11 cellular contexts compared by ENCODE assay signal in the genomic region with DNA sequence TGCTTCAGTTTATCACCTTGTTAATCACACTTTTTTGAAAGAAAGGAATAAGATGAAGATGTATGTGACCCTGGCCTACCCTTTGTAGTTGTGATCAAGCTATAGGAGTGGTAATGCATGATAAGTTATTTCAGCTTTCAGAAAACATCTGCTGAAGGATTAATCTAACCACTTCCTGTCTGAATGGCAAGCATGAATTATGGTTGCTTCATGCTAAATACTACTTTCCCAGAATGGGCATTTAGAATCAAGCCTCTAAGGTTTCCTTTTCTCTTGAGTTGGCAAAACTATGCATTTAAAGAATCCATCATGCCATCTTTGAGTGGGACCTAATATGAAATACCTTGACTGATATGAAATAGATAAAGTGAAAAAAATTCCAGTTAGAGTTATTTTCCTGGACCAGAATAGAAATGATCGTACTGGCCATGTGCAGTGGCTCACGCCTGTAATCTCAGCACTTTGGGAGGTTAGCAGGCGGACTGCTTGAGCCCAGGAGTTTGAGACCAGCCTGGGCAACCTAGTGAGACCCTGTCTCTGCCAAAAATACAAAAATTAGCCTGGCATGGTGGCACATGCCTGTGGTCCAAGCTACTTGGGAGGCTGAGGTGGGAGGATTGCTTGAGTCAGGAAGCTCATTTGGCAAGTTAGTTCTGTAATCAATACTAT. TPM values are rescaled to one million over a fixed set of nuclear protein-coding genes. Genes with fewer than 3 reads are reported as not detected.
DNase-seq lines count a peak whose midpoint lies in the region; ATAC-seq and TF ChIP-seq lines count a peak whose summit lies in the region.
"Had no signal": no experiment of that assay in that cellular context is flagged by ENCODE, and none has a peak within 500 bp of the region (broad histone marks: within the 10 kb centered on the region; RNA-seq: fewer than 3 reads in every experiment).

No MANE protein-coding gene starts in this region.

- no TSS peak for BruUV-seq in PC-9 (replicated peaks; lab: Mats Ljungman, UMichigan)

- H3K27ac Mint-ChIP-seq in activated naive CD4-positive, alpha-beta T cell treated with anti-CD3 and anti-CD28 coated beads, Interleukin-2, amount 10 ng/mL, durations not matched to agents 7 days and 5 days, result peak overlapping the region; percentile 47

- peaks cover 48% of the 10 kb centered on the region for H3K4me1 Mint-ChIP-seq in activated naive CD4-positive, alpha-beta T cell treated with anti-CD3 and anti-CD28 coated beads, Interleukin-2, amount 10 ng/mL, durations not matched to agents 7 days and 5 days

- H3K9me3 ChIP-seq in KOPT-K1 (ENCODE audit: insufficient read depth, low read length, poor library complexity, severe bottlenecking), result no peaks in the 10 kb centered on the region
- H3K9me3 ChIP-seq in spleen, result no peaks in the 10 kb centered on the region
- no peaks in the 10 kb centered on the region for H3K9me3 ChIP-seq in PC-9 (ENCODE audit: insufficient read depth, low read depth)
- H3K9me3 ChIP-seq in breast epithelium, result no peaks in the 10 kb centered on the region
- H3K9me3 ChIP-seq: tibial artery had no signal

- H3K36me3 Mint-ChIP-seq in activated naive CD4-positive, alpha-beta T cell treated with anti-CD3 and anti-CD28 coated beads, Interleukin-2, amount 10 ng/mL, durations not matched to agents 7 days and 5 days, result no peaks in the 10 kb centered on the region

- H3K27me3 ChIP-seq in spleen (replicated peaks in 1 of 7), result no peaks in the 10 kb centered on the region
- no peaks in the 10 kb centered on the region for H3K27me3 ChIP-seq in PC-9 (ENCODE audit: insufficient read depth, low read depth)
- H3K27me3 ChIP-seq in breast epithelium, result no peaks in the 10 kb centered on the region
- H3K27me3 ChIP-seq: brain microvascular endothelial cell, tibial artery had no signal

- TF ChIP-seq POLR2A in spleen (IDR thresholded peaks at IDR 0.05), result no peak
- TF ChIP-seq POLR2A in breast epithelium (IDR thresholded peaks at IDR 0.05), result no peak

- H3K9me3 Mint-ChIP-seq in activated naive CD4-positive, alpha-beta T cell treated with anti-CD3 and anti-CD28 coated beads, Interleukin-2, amount 10 ng/mL, durations not matched to agents 7 days and 5 days, result no peaks in the 10 kb centered on the region

- no peak for ATAC-seq in HG02938 (IDR thresholded peaks at IDR 0.05; ENCODE audit: unreplicated experiment)

- WGBS in spleen, 5 donors, result 62 to 75% (median 69%) methylated on average over 3 of the region's 3 CpGs

- TF ChIP-seq CTCF in VCaP (conservative IDR thresholded peaks at IDR 0.05) (no peak), spleen (IDR thresholded peaks at IDR 0.05 in 8 of 11, conservative IDR thresholded peaks at IDR 0.05 in 3 of 11) (no peak), PC-9 (conservative IDR thresholded peaks at IDR 0.05) (no peak), breast epithelium (IDR thresholded peaks at IDR 0.05) (no peak)

- H2AFZ ChIP-seq in PC-9, result no peak overlapping the region

- intact Hi-C loops in spleen (cut with DNase I; ENCODE audit: low total_unique reads), result loop anchor here (10.0 kb wide), 1 partner anchor 254 kb away; no protein-coding TSS in a partner anchor
- intact Hi-C loops in PC-9 (cut with micrococcal nuclease; ENCODE audit: unreplicated experiment), result loop anchor here (5.0 kb wide), 1 partner anchor 167 kb away; the partner anchor contains the start of gene BMP2K
- intact Hi-C loops in breast epithelium (cut with DNase I; ENCODE audit: low total_unique reads), result loop anchor here (2.0 kb wide), 1 partner anchor 256 kb away; no protein-coding TSS in a partner anchor

- no peaks in the 10 kb centered on the region for H3K36me3 ChIP-seq in KOPT-K1 (ENCODE audit: insufficient read depth, low read length)
- H3K36me3 ChIP-seq in spleen, result peaks cover 0 to 49% (median 0%) of the 10 kb centered on the region in 6 donors
- H3K36me3 ChIP-seq in PC-9 (ENCODE audit: low read depth), result 0 out of 2 replicates have a peak, but pooled peaks cover 2% of the 10 kb centered on the region
- H3K36me3 ChIP-seq in breast epithelium, result no peaks in the 10 kb centered on the region
- H3K36me3 ChIP-seq: brain microvascular endothelial cell had no signal

- H3K4me2 ChIP-seq in PC-9, result no peak overlapping the region

- CTCF ChIA-PET in activated naive CD4-positive, alpha-beta T cell treated with anti-CD3 and anti-CD28 coated beads, Interleukin-2, amount 10 ng/mL, durations not matched to agents 7 days and 5 days (lab: Charles Lee), result interaction anchor here (0.9 to 5.4 kb wide), 6 partner anchors 56 to 342 kb away, joined by 3 to 41 read pairs (median 4); no protein-coding TSS in a partner anchor
- CTCF ChIA-PET in PC-9 (lab: Charles Lee), result no interaction called here

- no peaks in the 10 kb centered on the region for H3K79me2 ChIP-seq in PC-9 (ENCODE audit: low read depth)

- H3K4me3 Mint-ChIP-seq in activated naive CD4-positive, alpha-beta T cell treated with anti-CD3 and anti-CD28 coated beads, Interleukin-2, amount 10 ng/mL, durations not matched to agents 7 days and 5 days, result no peak overlapping the region

- no peak for DNase-seq in activated naive CD4-positive, alpha-beta T cell treated with anti-CD3 and anti-CD28 coated beads, Interleukin-2, amount 10 ng/mL, durations not matched to agents 7 days and 5 days
- no peak for DNase-seq in activated naive CD4-positive, alpha-beta T cell treated with anti-CD3 and anti-CD28 coated beads, Interleukin-2, amount 50 U/mL, for 16 hours
- DNase-seq in spleen, result no peak
- no peak for DNase-seq in PC-9
- no peak for DNase-seq in breast epithelium (ENCODE audit: low spot score in 2 of 2)
- DNase-seq: brain microvascular endothelial cell, C1 segment of cervical spinal cord, tibial artery had no signal

- H3K27me3 Mint-ChIP-seq in activated naive CD4-positive, alpha-beta T cell treated with anti-CD3 and anti-CD28 coated beads, Interleukin-2, amount 10 ng/mL, durations not matched to agents 7 days and 5 days, result peaks cover 3% of the 10 kb centered on the region

- peak overlapping the region; percentile 87 for H3K27ac ChIP-seq in KOPT-K1 (ENCODE audit: low read depth, low read length, poor library complexity, severe bottlenecking)
- peak overlapping the region; percentile 2; the same call in 1 of the 2 replicates for H3K27ac ChIP-seq in VCaP
- H3K27ac ChIP-seq in spleen, result peak overlapping the region in 5 of 8 donors; percentile 10 to 78 (median 35)
- no peak overlapping the region for H3K27ac ChIP-seq in PC-9
- no peak overlapping the region for H3K27ac ChIP-seq in breast epithelium
- H3K27ac ChIP-seq: brain microvascular endothelial cell, tibial artery had no signal

- POLR2A ChIA-PET in PC-9 (lab: Charles Lee; ENCODE audit: unreplicated experiment), result no interaction called here

- H3F3A ChIP-seq in PC-9 (ENCODE audit: insufficient read depth, low read depth), result no peaks in the 10 kb centered on the region

- no peaks in the 10 kb centered on the region for H4K20me1 ChIP-seq in PC-9 (ENCODE audit: insufficient read depth)

- no peaks in the 10 kb centered on the region for H3K9me2 ChIP-seq in PC-9 (ENCODE audit: insufficient read depth)

- H3K4me1 ChIP-seq in spleen, result peaks cover 15 to 58% (median 48%) of the 10 kb centered on the region in 6 donors
- no peaks in the 10 kb centered on the region for H3K4me1 ChIP-seq in PC-9 (replicated peaks; ENCODE audit: insufficient read depth)
- no peaks in the 10 kb centered on the region for H3K4me1 ChIP-seq in breast epithelium
- H3K4me1 ChIP-seq: tibial artery had no signal

- no peak overlapping the region for H3K4me3 ChIP-seq in spleen
- H3K4me3 ChIP-seq in PC-9, result no peak overlapping the region
- no peak overlapping the region for H3K4me3 ChIP-seq in breast epithelium
- H3K4me3 ChIP-seq: tibial artery had no signal

RNA-seq across cellular contexts. Expression of gene ANXA3, which starts 59.1 kb away (rescaled TPM):
- total RNA-seq in spleen (100 to 1,000 TPM in 1 of 7 donors, 10 to 100 TPM in 6; 29.0 to 119 (median 50.7) TPM), PC-9 (2021) (139 and 140 TPM in 2 replicates), breast epithelium (100 to 1,000 TPM in 1 of 3 donors, 10 to 100 TPM in 2; 37.6 to 170 (median 95.7) TPM)
- polyA plus RNA-seq in spleen, result 10 to 100 TPM in 2 of 3 donors, 1 to 10 TPM in 1; 7.0 to 31.7 (median 13.5) TPM

Comparison
In these comparisons a context has a peak if more than half of its experiments do, and no peak if none do; other contexts are left out.
1. H3K27ac ChIP-seq: peak in KOPT-K1 (single experiment), VCaP (single experiment) and spleen (5 of 8); none in PC-9 (single experiment) and breast epithelium (0 of 2).